28 cellular contexts compared by ENCODE assay signal in the genomic region with DNA sequence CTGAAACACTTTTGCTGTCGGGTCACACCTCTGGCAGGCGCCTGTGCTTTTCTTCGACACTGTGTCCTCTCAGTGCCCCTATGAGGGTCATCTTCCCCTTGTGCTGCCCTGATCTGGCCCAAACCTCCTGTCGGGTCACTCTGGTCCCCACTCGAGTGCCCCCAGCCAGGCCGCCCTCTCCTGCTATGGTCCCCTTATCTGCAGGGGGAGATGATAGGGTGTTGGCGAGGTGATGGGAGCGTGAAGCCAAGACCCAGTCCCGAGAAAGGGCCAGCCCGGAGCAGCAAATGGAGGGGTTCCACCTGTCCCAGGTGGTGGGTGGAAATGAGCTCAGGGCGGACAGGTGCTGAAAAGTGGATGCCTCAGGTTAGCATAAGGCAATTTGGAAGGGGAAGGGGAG.
"Had no signal": no experiment of that assay in that cellular context is flagged by ENCODE, and none has a peak within 500 bp of the region (broad histone marks: within the 10 kb centered on the region; RNA-seq: fewer than 3 reads in every experiment).

No MANE protein-coding gene starts in this region.

- H3K9me3 ChIP-seq: esophagus squamous epithelium, lower lobe of right lung, pancreas, psoas muscle, uterus had no signal

- H3K27ac Mint-ChIP-seq: activated CD4-positive, alpha-beta memory T cell treated with anti-CD3 and anti-CD28 coated beads for 36 hours; activated naive CD4-positive, alpha-beta T cell treated with anti-CD3 and anti-CD28 coated beads, Interleukin-2, amount 50 U/mL, for 24 hours; activated naive CD8-positive, alpha-beta T cell treated with anti-CD3 and anti-CD28 coated beads, Interleukin-2, amount 50 U/mL, for 24 hours; activated T-helper 1 cell treated with anti-CD3 and anti-CD28 coated beads, Interleukin-12 subunit alpha, Interleukin-12 subunit beta, Interleukin-2, Interleukin-4 antibody, amounts not matched to agents 30 ng/mL and 10 ng/mL and 1 ng/mL, durations not matched to agents 14 hours and 24 hours and 36 hours; dendritic cell treated with granulocyte-macrophage colony-stimulating factor and Interleukin-4, amounts not matched to agents 40 ng/mL and 50 ng/mL, for 4 days; nephron; stimulated activated naive CD8-positive, alpha-beta T cell treated with anti-CD3 and anti-CD28 coated beads, Interleukin-15, Interleukin-2, amounts not matched to agents 100 ng/mL and 50 ng/mL, for 24 hours; type B pancreatic cell had no signal

- H3K9me3 Mint-ChIP-seq: activated CD4-positive, alpha-beta memory T cell treated with anti-CD3 and anti-CD28 coated beads for 36 hours; activated naive CD4-positive, alpha-beta T cell treated with anti-CD3 and anti-CD28 coated beads, Interleukin-2, amount 50 U/mL, for 24 hours; activated naive CD8-positive, alpha-beta T cell treated with anti-CD3 and anti-CD28 coated beads, Interleukin-2, amount 50 U/mL, for 24 hours; activated T-helper 1 cell treated with anti-CD3 and anti-CD28 coated beads, Interleukin-12 subunit alpha, Interleukin-12 subunit beta, Interleukin-2, Interleukin-4 antibody, amounts not matched to agents 30 ng/mL and 10 ng/mL and 1 ng/mL, durations not matched to agents 14 hours and 24 hours and 36 hours; dendritic cell treated with granulocyte-macrophage colony-stimulating factor and Interleukin-4, amounts not matched to agents 40 ng/mL and 50 ng/mL, for 4 days; nephron; stimulated activated naive CD8-positive, alpha-beta T cell treated with anti-CD3 and anti-CD28 coated beads, Interleukin-15, Interleukin-2, amounts not matched to agents 100 ng/mL and 50 ng/mL, for 24 hours; type B pancreatic cell had no signal

- H3K27me3 ChIP-seq: esophagus squamous epithelium, pancreas, uterus had no signal

- DNase-seq: activated CD4-positive, alpha-beta memory T cell treated with anti-CD3 and anti-CD28 coated beads for 36 hours; activated CD4-positive, alpha-beta T cell treated with anti-CD3 and anti-CD28 coated beads for 4 hours; activated CD8-positive, alpha-beta memory T cell treated with anti-CD3 and anti-CD28 coated beads, Interleukin-2, amount 50 U/mL, for 4 hours; activated gamma-delta T cell; activated naive CD8-positive, alpha-beta T cell treated with anti-CD3 and anti-CD28 coated beads, Interleukin-2, amount 50 U/mL, for 24 hours; activated T-cell treated with anti-CD3 and anti-CD28 coated beads, Interleukin-2, amount 50 U/mL, for 1 hour; amygdala; central memory CD4-positive, alpha-beta T cell; esophagus squamous epithelium; foreskin melanocyte; islet precursor cell; left colon; lower lobe of right lung; mesendoderm; nucleus accumbens; stimulated activated CD4-positive, alpha-beta T cell treated with anti-CD3 and anti-CD28 coated beads, Interleukin-15, amount 100 ng/mL, for 24 hours; T-helper 1 cell; uterus had no signal

- H3K36me3 ChIP-seq: uterus had no signal

- ATAC-seq: activated naive CD8-positive, alpha-beta T cell treated with anti-CD3 and anti-CD28 coated beads, Interleukin-2, amount 50 U/mL, for 24 hours; left colon; lower lobe of right lung; pancreas; psoas muscle had no signal

- H3K4me1 ChIP-seq: lower lobe of right lung, pancreas, psoas muscle, uterus had no signal

- H3K4me2 ChIP-seq: smooth muscle cell had no signal

- H3K27me3 Mint-ChIP-seq: activated CD4-positive, alpha-beta memory T cell treated with anti-CD3 and anti-CD28 coated beads for 36 hours; activated naive CD4-positive, alpha-beta T cell treated with anti-CD3 and anti-CD28 coated beads, Interleukin-2, amount 50 U/mL, for 24 hours; activated naive CD8-positive, alpha-beta T cell treated with anti-CD3 and anti-CD28 coated beads, Interleukin-2, amount 50 U/mL, for 24 hours; dendritic cell treated with granulocyte-macrophage colony-stimulating factor and Interleukin-4, amounts not matched to agents 40 ng/mL and 50 ng/mL, for 4 days; stimulated activated naive CD8-positive, alpha-beta T cell treated with anti-CD3 and anti-CD28 coated beads, Interleukin-15, Interleukin-2, amounts not matched to agents 100 ng/mL and 50 ng/mL, for 24 hours; type B pancreatic cell had no signal

- H3K4me3 ChIP-seq: esophagus squamous epithelium, lower lobe of right lung, pancreas, psoas muscle, smooth muscle cell, uterus had no signal

- H3K4me1 Mint-ChIP-seq: nephron had no signal

- H3K27ac ChIP-seq: epithelial cell of prostate, esophagus squamous epithelium, lower lobe of right lung, pancreas, psoas muscle, uterus had no signal

- H3K4me3 Mint-ChIP-seq: activated CD4-positive, alpha-beta memory T cell treated with anti-CD3 and anti-CD28 coated beads for 36 hours; activated naive CD4-positive, alpha-beta T cell treated with anti-CD3 and anti-CD28 coated beads, Interleukin-2, amount 50 U/mL, for 24 hours; activated naive CD8-positive, alpha-beta T cell treated with anti-CD3 and anti-CD28 coated beads, Interleukin-2, amount 50 U/mL, for 24 hours; activated T-helper 1 cell treated with anti-CD3 and anti-CD28 coated beads, Interleukin-12 subunit alpha, Interleukin-12 subunit beta, Interleukin-2, Interleukin-4 antibody, amounts not matched to agents 30 ng/mL and 10 ng/mL and 1 ng/mL, durations not matched to agents 14 hours and 24 hours and 36 hours; dendritic cell treated with granulocyte-macrophage colony-stimulating factor and Interleukin-4, amounts not matched to agents 40 ng/mL and 50 ng/mL, for 4 days; nephron; stimulated activated naive CD8-positive, alpha-beta T cell treated with anti-CD3 and anti-CD28 coated beads, Interleukin-15, Interleukin-2, amounts not matched to agents 100 ng/mL and 50 ng/mL, for 24 hours; type B pancreatic cell had no signal
